3 cellular contexts compared by ENCODE assay signal in the genomic region with DNA sequence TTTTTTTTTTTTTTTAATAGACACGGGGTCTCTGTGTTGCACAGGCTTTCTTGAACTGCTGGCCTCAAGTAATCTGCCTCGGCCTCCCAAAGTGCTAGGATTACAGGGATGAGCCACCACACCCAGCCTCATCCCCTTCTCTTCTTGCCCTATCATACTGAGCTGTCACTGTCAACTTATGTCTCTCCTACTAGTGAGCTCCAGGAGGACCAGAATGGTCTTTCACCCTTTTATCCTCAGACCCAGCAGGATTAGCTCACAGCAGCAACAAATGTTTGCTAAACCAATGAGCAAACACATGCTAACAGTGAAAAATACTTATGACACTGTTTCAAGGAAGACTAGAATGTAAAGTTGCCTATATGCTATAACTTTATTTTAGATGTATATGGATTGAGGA.
TF ChIP-seq lines count a peak whose summit lies in the region.

No MANE protein-coding gene starts in this region.

TF ChIP-seq in SK-N-SH treated with all-trans-retinoic acid at 6 μM for 48 hours, 23 proteins besides CTCF, POLR2A, EP300 and RAD21 (continues in another document):
- TF ChIP-seq CSDC2 (CRISPR knock-in tag; IDR thresholded peaks at IDR 0.05) (no peak), OSR1 (CRISPR knock-in tag; IDR thresholded peaks at IDR 0.05) (no peak), ZNF565 (CRISPR knock-in tag; conservative IDR thresholded peaks at IDR 0.05; ENCODE audit: low read depth) (no peak), GLIS3 (CRISPR knock-in tag; IDR thresholded peaks at IDR 0.05) (no peak), TCF4 (CRISPR knock-in tag; IDR thresholded peaks at IDR 0.05; ENCODE audit: borderline replicate concordance) (no peak), TOX (CRISPR knock-in tag; IDR thresholded peaks at IDR 0.05; ENCODE audit: borderline replicate concordance) (no peak), ZNF70 (CRISPR knock-in tag; IDR thresholded peaks at IDR 0.05) (no peak), ISL1 (CRISPR knock-in tag; IDR thresholded peaks at IDR 0.05) (no peak), BACH2 (CRISPR knock-in tag; IDR thresholded peaks at IDR 0.05; ENCODE audit: borderline replicate concordance) (no peak), ZNF8 (CRISPR knock-in tag; IDR thresholded peaks at IDR 0.05) (no peak), PPARA (CRISPR knock-in tag; IDR thresholded peaks at IDR 0.05; ENCODE audit: borderline replicate concordance) (no peak), ZC3H10 (CRISPR knock-in tag; IDR thresholded peaks at IDR 0.05) (no peak), ARNTL (CRISPR knock-in tag; IDR thresholded peaks at IDR 0.05; ENCODE audit: borderline replicate concordance, low read depth) (no peak), ESRRG (CRISPR knock-in tag; IDR thresholded peaks at IDR 0.05) (no peak), ZFP3 (CRISPR knock-in tag; IDR thresholded peaks at IDR 0.05) (no peak)
- TF ChIP-seq, protein P1, sequence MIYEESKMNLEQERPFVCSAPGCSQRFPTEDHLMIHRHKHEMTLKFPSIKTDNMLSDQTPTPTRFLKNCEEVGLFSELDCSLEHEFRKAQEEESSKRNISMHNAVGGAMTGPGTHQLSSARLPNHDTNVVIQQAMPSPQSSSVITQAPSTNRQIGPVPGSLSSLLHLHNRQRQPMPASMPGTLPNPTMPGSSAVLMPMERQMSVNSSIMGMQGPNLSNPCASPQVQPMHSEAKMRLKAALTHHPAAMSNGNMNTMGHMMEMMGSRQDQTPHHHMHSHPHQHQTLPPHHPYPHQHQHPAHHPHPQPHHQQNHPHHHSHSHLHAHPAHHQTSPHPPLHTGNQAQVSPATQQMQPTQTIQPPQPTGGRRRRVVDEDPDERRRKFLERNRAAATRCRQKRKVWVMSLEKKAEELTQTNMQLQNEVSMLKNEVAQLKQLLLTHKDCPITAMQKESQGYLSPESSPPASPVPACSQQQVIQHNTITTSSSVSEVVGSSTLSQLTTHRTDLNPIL (CRISPR knock-in tag; IDR thresholded peaks at IDR 0.05; ENCODE audit: low read depth), result no peak
- TF ChIP-seq, protein P2, sequence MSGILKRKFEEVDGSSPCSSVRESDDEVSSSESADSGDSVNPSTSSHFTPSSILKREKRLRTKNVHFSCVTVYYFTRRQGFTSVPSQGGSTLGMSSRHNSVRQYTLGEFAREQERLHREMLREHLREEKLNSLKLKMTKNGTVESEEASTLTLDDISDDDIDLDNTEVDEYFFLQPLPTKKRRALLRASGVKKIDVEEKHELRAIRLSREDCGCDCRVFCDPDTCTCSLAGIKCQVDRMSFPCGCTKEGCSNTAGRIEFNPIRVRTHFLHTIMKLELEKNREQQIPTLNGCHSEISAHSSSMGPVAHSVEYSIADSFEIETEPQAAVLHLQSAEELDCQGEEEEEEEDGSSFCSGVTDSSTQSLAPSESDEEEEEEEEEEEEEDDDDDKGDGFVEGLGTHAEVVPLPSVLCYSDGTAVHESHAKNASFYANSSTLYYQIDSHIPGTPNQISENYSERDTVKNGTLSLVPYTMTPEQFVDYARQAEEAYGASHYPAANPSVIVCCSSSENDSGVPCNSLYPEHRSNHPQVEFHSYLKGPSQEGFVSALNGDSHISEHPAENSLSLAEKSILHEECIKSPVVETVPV (CRISPR knock-in tag; IDR thresholded peaks at IDR 0.05), result no peak
- TF ChIP-seq, protein P3, sequence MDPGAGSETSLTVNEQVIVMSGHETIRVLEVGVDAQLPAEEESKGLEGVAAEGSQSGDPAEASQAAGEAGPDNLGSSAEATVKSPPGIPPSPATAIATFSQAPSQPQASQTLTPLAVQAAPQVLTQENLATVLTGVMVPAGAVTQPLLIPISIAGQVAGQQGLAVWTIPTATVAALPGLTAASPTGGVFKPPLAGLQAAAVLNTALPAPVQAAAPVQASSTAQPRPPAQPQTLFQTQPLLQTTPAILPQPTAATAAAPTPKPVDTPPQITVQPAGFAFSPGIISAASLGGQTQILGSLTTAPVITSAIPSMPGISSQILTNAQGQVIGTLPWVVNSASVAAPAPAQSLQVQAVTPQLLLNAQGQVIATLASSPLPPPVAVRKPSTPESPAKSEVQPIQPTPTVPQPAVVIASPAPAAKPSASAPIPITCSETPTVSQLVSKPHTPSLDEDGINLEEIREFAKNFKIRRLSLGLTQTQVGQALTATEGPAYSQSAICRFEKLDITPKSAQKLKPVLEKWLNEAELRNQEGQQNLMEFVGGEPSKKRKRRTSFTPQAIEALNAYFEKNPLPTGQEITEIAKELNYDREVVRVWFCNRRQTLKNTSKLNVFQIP (CRISPR knock-in tag; IDR thresholded peaks at IDR 0.05; ENCODE audit: borderline replicate concordance, low read depth), result no peak

TF ChIP-seq in SK-N-SH, 30 proteins besides CTCF, POLR2A, EP300 and RAD21:
- no peak for TF ChIP-seq GATA2 (CRISPR knock-in tag; IDR thresholded peaks at IDR 0.05)
- TF ChIP-seq SMC3 (IDR thresholded peaks at IDR 0.05; ENCODE audit: low read depth, low read length), result no peak
- TF ChIP-seq, protein P4, sequence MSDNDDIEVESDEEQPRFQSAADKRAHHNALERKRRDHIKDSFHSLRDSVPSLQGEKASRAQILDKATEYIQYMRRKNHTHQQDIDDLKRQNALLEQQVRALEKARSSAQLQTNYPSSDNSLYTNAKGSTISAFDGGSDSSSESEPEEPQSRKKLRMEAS (IDR thresholded peaks at IDR 0.05; ENCODE audit: low read depth), result no peak
- TF ChIP-seq FOXJ3 (CRISPR knock-in tag; IDR thresholded peaks at IDR 0.05), result no peak
- no peak for TF ChIP-seq FOSL2 (IDR thresholded peaks at IDR 0.05; ENCODE audit: borderline replicate concordance, low read depth)
- no peak for TF ChIP-seq RFX5 (IDR thresholded peaks at IDR 0.05; ENCODE audit: low read length)
- TF ChIP-seq JUND (IDR thresholded peaks at IDR 0.05), result no peak
- TF ChIP-seq TAF1 (IDR thresholded peaks at IDR 0.05; ENCODE audit: borderline replicate concordance, low read depth, low read length), result no peak
- TF ChIP-seq, protein P5, sequence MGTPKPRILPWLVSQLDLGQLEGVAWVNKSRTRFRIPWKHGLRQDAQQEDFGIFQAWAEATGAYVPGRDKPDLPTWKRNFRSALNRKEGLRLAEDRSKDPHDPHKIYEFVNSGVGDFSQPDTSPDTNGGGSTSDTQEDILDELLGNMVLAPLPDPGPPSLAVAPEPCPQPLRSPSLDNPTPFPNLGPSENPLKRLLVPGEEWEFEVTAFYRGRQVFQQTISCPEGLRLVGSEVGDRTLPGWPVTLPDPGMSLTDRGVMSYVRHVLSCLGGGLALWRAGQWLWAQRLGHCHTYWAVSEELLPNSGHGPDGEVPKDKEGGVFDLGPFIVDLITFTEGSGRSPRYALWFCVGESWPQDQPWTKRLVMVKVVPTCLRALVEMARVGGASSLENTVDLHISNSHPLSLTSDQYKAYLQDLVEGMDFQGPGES (IDR thresholded peaks at IDR 0.05; ENCODE audit: low read depth, low read length), result no peak
- TF ChIP-seq NFIC (IDR thresholded peaks at IDR 0.05; ENCODE audit: borderline replicate concordance), result no peak

TF ChIP-seq in A549, 52 proteins besides CTCF, POLR2A, EP300 and RAD21:
- TF ChIP-seq MAZ (IDR thresholded peaks at IDR 0.05; ENCODE audit: borderline replicate concordance, low read depth, low read length) (no peak), ESRRA (IDR thresholded peaks at IDR 0.05; ENCODE audit: borderline replicate concordance, low read length) (no peak), MYC (IDR thresholded peaks at IDR 0.05; ENCODE audit: borderline replicate concordance, low read length) (no peak), RFX5 (IDR thresholded peaks at IDR 0.05) (no peak), RARB (CRISPR knock-in tag; IDR thresholded peaks at IDR 0.05) (no peak), ZC3H11A (IDR thresholded peaks at IDR 0.05) (no peak), SREBF2 (IDR thresholded peaks at IDR 0.05) (no peak), KDM1A (IDR thresholded peaks at IDR 0.05; ENCODE audit: low read depth) (no peak), RCOR1 (IDR thresholded peaks at IDR 0.05; ENCODE audit: low read depth, low read length) (no peak), JUNB (IDR thresholded peaks at IDR 0.05) (no peak), MAFK (IDR thresholded peaks at IDR 0.05; ENCODE audit: partially characterized antibody) (no peak), EHF (CRISPR knock-in tag; IDR thresholded peaks at IDR 0.05) (no peak), GATA3 (IDR thresholded peaks at IDR 0.05; ENCODE audit: borderline replicate concordance) (no peak)
- TF ChIP-seq, protein P6, sequence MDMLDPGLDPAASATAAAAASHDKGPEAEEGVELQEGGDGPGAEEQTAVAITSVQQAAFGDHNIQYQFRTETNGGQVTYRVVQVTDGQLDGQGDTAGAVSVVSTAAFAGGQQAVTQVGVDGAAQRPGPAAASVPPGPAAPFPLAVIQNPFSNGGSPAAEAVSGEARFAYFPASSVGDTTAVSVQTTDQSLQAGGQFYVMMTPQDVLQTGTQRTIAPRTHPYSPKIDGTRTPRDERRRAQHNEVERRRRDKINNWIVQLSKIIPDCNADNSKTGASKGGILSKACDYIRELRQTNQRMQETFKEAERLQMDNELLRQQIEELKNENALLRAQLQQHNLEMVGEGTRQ (IDR thresholded peaks at IDR 0.05), result no peak
- TF ChIP-seq, protein P7, sequence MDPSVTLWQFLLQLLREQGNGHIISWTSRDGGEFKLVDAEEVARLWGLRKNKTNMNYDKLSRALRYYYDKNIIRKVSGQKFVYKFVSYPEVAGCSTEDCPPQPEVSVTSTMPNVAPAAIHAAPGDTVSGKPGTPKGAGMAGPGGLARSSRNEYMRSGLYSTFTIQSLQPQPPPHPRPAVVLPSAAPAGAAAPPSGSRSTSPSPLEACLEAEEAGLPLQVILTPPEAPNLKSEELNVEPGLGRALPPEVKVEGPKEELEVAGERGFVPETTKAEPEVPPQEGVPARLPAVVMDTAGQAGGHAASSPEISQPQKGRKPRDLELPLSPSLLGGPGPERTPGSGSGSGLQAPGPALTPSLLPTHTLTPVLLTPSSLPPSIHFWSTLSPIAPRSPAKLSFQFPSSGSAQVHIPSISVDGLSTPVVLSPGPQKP (IDR thresholded peaks at IDR 0.05; ENCODE audit: low read depth, low read length), result no peak
- TF ChIP-seq, protein P8, sequence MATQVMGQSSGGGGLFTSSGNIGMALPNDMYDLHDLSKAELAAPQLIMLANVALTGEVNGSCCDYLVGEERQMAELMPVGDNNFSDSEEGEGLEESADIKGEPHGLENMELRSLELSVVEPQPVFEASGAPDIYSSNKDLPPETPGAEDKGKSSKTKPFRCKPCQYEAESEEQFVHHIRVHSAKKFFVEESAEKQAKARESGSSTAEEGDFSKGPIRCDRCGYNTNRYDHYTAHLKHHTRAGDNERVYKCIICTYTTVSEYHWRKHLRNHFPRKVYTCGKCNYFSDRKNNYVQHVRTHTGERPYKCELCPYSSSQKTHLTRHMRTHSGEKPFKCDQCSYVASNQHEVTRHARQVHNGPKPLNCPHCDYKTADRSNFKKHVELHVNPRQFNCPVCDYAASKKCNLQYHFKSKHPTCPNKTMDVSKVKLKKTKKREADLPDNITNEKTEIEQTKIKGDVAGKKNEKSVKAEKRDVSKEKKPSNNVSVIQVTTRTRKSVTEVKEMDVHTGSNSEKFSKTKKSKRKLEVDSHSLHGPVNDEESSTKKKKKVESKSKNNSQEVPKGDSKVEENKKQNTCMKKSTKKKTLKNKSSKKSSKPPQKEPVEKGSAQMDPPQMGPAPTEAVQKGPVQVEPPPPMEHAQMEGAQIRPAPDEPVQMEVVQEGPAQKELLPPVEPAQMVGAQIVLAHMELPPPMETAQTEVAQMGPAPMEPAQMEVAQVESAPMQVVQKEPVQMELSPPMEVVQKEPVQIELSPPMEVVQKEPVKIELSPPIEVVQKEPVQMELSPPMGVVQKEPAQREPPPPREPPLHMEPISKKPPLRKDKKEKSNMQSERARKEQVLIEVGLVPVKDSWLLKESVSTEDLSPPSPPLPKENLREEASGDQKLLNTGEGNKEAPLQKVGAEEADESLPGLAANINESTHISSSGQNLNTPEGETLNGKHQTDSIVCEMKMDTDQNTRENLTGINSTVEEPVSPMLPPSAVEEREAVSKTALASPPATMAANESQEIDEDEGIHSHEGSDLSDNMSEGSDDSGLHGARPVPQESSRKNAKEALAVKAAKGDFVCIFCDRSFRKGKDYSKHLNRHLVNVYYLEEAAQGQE (IDR thresholded peaks at IDR 0.05), result no peak
- TF ChIP-seq, protein P9, sequence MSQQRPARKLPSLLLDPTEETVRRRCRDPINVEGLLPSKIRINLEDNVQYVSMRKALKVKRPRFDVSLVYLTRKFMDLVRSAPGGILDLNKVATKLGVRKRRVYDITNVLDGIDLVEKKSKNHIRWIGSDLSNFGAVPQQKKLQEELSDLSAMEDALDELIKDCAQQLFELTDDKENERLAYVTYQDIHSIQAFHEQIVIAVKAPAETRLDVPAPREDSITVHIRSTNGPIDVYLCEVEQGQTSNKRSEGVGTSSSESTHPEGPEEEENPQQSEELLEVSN (IDR thresholded peaks at IDR 0.05; ENCODE audit: borderline replicate concordance, low read depth), result no peak
